In genomic region chr13:87674143-87674772, GRCh38 we compare ENCODE assay signal across 10 cellular contexts. TPM values are rescaled to one million over a fixed set of nuclear protein-coding genes. Genes with fewer than 3 reads are reported as not detected.
DNase-seq lines count a peak whose midpoint lies in the region; ATAC-seq and TF ChIP-seq lines count a peak whose summit lies in the region.
"Had no signal": no experiment of that assay in that cellular context is flagged by ENCODE, and none has a peak within 500 bp of the region (broad histone marks: within the 10 kb centered on the region; RNA-seq: fewer than 3 reads in every experiment).

No MANE protein-coding gene starts in this region.

- no peak for TF ChIP-seq CTCF in gastrocnemius medialis (IDR thresholded peaks at IDR 0.05 in 4 of 5, conservative IDR thresholded peaks at IDR 0.05 in 1 of 5)

- H3K36me3 ChIP-seq in SJCRH30 (peaks cover 9% of the 10 kb centered on the region), iPS DF 6.9 (ENCODE audit: control insufficient read depth, insufficient read depth, low read length) (no peaks in the 10 kb centered on the region), gastrocnemius medialis (no peaks in the 10 kb centered on the region)

- no peak overlapping the region for H3K27ac Mint-ChIP-seq in activated naive CD8-positive, alpha-beta T cell
- no peak overlapping the region for H3K27ac Mint-ChIP-seq in activated naive CD8-positive, alpha-beta T cell treated with anti-CD3 and anti-CD28 coated beads, Interleukin-2, amount 50 U/mL, for 24 hours

- intact Hi-C loops in gastrocnemius medialis (cut with DNase I; ENCODE audit: low total_unique reads) = no loop called here

- no peak for TF ChIP-seq POLR2A in gastrocnemius medialis (IDR thresholded peaks at IDR 0.05)

- in situ Hi-C loops in gastrocnemius medialis (cut with MboI; ENCODE audit: low sequenced_read_pairs in 4 of 4) = no loop called here

- H3K36me3 Mint-ChIP-seq in activated naive CD8-positive, alpha-beta T cell = no peaks in the 10 kb centered on the region
- peaks cover 1% of the 10 kb centered on the region for H3K36me3 Mint-ChIP-seq in activated naive CD8-positive, alpha-beta T cell treated with anti-CD3 and anti-CD28 coated beads, Interleukin-2, amount 50 U/mL, for 24 hours (ENCODE audit: low read depth)

- no peak for ATAC-seq in activated naive CD8-positive, alpha-beta T cell treated with anti-CD3 and anti-CD28 coated beads, Interleukin-2, amount 50 U/mL, for 24 hours
- no peak for ATAC-seq in gastrocnemius medialis
- ATAC-seq in HG03432 (IDR thresholded peaks at IDR 0.05; ENCODE audit: unreplicated experiment) = no peak

- H3K4me1 Mint-ChIP-seq in activated naive CD8-positive, alpha-beta T cell (ENCODE audit: low read depth) = peaks cover 43% of the 10 kb centered on the region
- H3K4me1 Mint-ChIP-seq in activated naive CD8-positive, alpha-beta T cell treated with anti-CD3 and anti-CD28 coated beads, Interleukin-2, amount 50 U/mL, for 24 hours = peaks cover 35% of the 10 kb centered on the region

- no CpG with 5 or more reads among the region's 30 CpGs for WGBS in iPS DF 6.9 (ENCODE audit: insufficient coverage, insufficient read length)

- no peaks in the 10 kb centered on the region for H3K4me1 ChIP-seq in SJCRH30
- H3K4me1 ChIP-seq in iPS DF 6.9 (ENCODE audit: control insufficient read depth, insufficient read depth, low read length) = peaks cover 5% of the 10 kb centered on the region; the same call in 1 of the 2 replicates
- peaks cover 3 to 13% of the 10 kb centered on the region in 2 donors for H3K4me1 ChIP-seq in gastrocnemius medialis

- peak overlapping the region; percentile 86 for H3K27ac ChIP-seq in SJCRH30
- no peak overlapping the region for H3K27ac ChIP-seq in iPS DF 6.9 (ENCODE audit: low read length)
- H3K27ac ChIP-seq in gastrocnemius medialis = no peak overlapping the region

- no peaks in the 10 kb centered on the region for H3K9me3 Mint-ChIP-seq in activated naive CD8-positive, alpha-beta T cell (ENCODE audit: low read depth)
- H3K9me3 Mint-ChIP-seq in activated naive CD8-positive, alpha-beta T cell treated with anti-CD3 and anti-CD28 coated beads, Interleukin-2, amount 50 U/mL, for 24 hours = no peaks in the 10 kb centered on the region

- no peak for DNase-seq in activated naive CD8-positive, alpha-beta T cell treated with anti-CD3 and anti-CD28 coated beads, Interleukin-2, amount 50 U/mL, for 24 hours
- DNase-seq in SJCRH30 (peak in 1 of 2 experiments; percentile 50), iPS DF 6.9 (ENCODE audit: low read depth, low spot score) (no peak), superior temporal gyrus (ENCODE audit: extremely low spot score) (peak; percentile 45), gastrocnemius medialis (no peak)
- no peak for DNase-seq in stimulated activated CD4-positive, alpha-beta T cell treated with anti-CD3 and anti-CD28 coated beads, Interleukin-15, amount 100 ng/mL, for 24 hours
- DNase-seq: erythroblast had no signal

- peaks cover 33% of the 10 kb centered on the region for H3K27me3 Mint-ChIP-seq in activated naive CD8-positive, alpha-beta T cell
- H3K27me3 Mint-ChIP-seq in activated naive CD8-positive, alpha-beta T cell treated with anti-CD3 and anti-CD28 coated beads, Interleukin-2, amount 50 U/mL, for 24 hours = peaks cover 71% of the 10 kb centered on the region

- peak overlapping the region; percentile 84 for H3K4me3 Mint-ChIP-seq in activated naive CD8-positive, alpha-beta T cell
- H3K4me3 Mint-ChIP-seq in activated naive CD8-positive, alpha-beta T cell treated with anti-CD3 and anti-CD28 coated beads, Interleukin-2, amount 50 U/mL, for 24 hours = no peak overlapping the region

- H3K27me3 ChIP-seq in SJCRH30 (no peaks in the 10 kb centered on the region), iPS DF 6.9 (ENCODE audit: control insufficient read depth, insufficient read depth, low read length) (peaks cover 45% of the 10 kb centered on the region), gastrocnemius medialis (peaks cover 47 to 71% (median 53%) of the 10 kb centered on the region in 3 donors)

- peak overlapping the region; percentile 97 for H3K4me3 ChIP-seq in SJCRH30
- peak overlapping the region; percentile 8; the same call in 1 of the 2 replicates for H3K4me3 ChIP-seq in iPS DF 6.9 (ENCODE audit: low read length)
- H3K4me3 ChIP-seq in gastrocnemius medialis = peak overlapping the region in 1 of 4 donors; percentile 49

- H3K9me3 ChIP-seq in SJCRH30 (replicated peaks) (no peaks in the 10 kb centered on the region), iPS DF 6.9 (ENCODE audit: control insufficient read depth, insufficient read depth, low read length) (no peaks in the 10 kb centered on the region), gastrocnemius medialis (no peaks in the 10 kb centered on the region)

RNA-seq across cellular contexts. Expression of gene SLITRK5, which starts 3.1 kb away (rescaled TPM):
- 2.8 and 3.3 TPM in 2 replicates for total RNA-seq in SJCRH30 (2014; rRNA removed; shearing (Covaris generic))
- under 1 TPM in 2 of 4 donors, not detected in 2; under 0.01 TPM for total RNA-seq in gastrocnemius medialis
- total RNA-seq: T-helper 2 cell treated with Interferon-gamma antibody and Interleukin-4, amounts not matched to agents 100 ng/mL and 5 ng/mL, for 36 hours had no signal
